In the genomic region with DNA sequence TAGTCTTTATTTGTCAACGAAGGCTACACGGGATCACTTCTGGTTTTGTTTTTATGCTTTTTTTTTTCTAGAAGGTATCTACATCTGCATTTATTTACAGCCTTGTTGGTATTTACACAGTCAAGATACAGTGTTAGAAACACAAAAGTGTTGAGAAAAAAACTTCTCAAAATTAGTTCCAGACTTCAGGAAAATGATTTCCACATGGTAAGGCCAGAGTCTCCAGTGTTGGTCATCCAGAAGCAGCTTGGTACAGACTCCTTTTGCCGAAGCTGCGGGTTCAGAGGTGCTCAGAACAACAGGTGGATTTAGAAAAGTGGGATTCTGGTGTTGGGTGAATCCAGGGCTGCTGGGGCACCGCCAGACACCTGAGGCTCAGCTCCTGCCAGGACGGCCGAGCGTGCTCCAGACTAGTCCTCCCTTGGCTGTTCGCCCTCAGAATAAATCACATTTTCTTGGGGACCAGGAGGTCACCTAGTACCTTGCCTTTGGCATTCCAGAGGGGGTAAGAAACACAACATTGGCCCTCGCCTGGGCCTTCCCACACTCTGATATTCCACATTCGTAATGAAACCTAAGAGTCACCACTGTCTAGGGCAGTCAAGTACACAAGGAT, we compare ENCODE assay signal across 15 cellular contexts.
DNase-seq lines count a peak whose midpoint lies in the region; ATAC-seq and TF ChIP-seq lines count a peak whose summit lies in the region.
"Had no signal": no experiment of that assay in that cellular context is flagged by ENCODE, and none has a peak within 500 bp of the region (broad histone marks: within the 10 kb centered on the region; RNA-seq: fewer than 3 reads in every experiment).

No MANE protein-coding gene starts in this region.

- H3K27ac ChIP-seq in lung (ENCODE audit: low read depth in 1 of 2, low read length in 1 of 2): no peak overlapping the region
- H3K27ac ChIP-seq: BLaER1, Peyer's patch had no signal

- H3K9ac ChIP-seq in adipocyte (ENCODE audit: low read length): no peak overlapping the region
- H3K9ac ChIP-seq: BLaER1 had no signal

- peak; percentile 16 for DNase-seq in AG09309 (ENCODE audit: low read depth)
- peak; percentile 61 for DNase-seq in AG10803 (ENCODE audit: low read depth)
- peak; percentile 46 for DNase-seq in adipocyte (ENCODE audit: low read depth)
- DNase-seq in lung (ENCODE audit: low spot score): peak; percentile 26
- DNase-seq in NCI-H510A treated with DMSO at 0.1 percent for 48 hours (lab: John Stamatoyannopoulos, UW): no peak
- DNase-seq: CD8-positive, alpha-beta memory T cell; NCI-H1417 treated with DMSO at 0.1 percent for 48 hours; NCI-H2029; NCI-H2171 treated with DMSO at 0.1 percent for 48 hours; NCI-H510A; Peyer's patch; SHP77 had no signal

- TF ChIP-seq CTCF in AG09309 (IDR thresholded peaks at IDR 0.05; ENCODE audit: control insufficient read depth, insufficient read depth, low read depth, low read length, missing control alignments) (no peak), AG10803 (conservative IDR thresholded peaks at IDR 0.05; ENCODE audit: low read length) (no peak), lung (IDR thresholded peaks at IDR 0.05; ENCODE audit: control extremely low read depth, extremely low read depth) (no peak)

- H3K9me3 ChIP-seq in adipocyte (ENCODE audit: control insufficient read depth, low read length) (no peaks in the 10 kb centered on the region), lung (ENCODE audit: control insufficient read depth in 2 of 2, insufficient read depth in 1 of 2, low read length in 1 of 2) (no peaks in the 10 kb centered on the region)
- H3K9me3 ChIP-seq: BLaER1, Peyer's patch had no signal

- no peak overlapping the region for H3K4me3 ChIP-seq in AG09309 (ENCODE audit: control insufficient read depth, low read depth, low read length)
- no peak overlapping the region for H3K4me3 ChIP-seq in AG10803 (ENCODE audit: low read length)
- no peak overlapping the region for H3K4me3 ChIP-seq in adipocyte (ENCODE audit: low read length)
- no peak overlapping the region for H3K4me3 ChIP-seq in lung
- H3K4me3 ChIP-seq: BLaER1, Peyer's patch had no signal

- ATAC-seq in lung (ENCODE audit: insufficient read depth, low FRiP score): no peak
- ATAC-seq in HG02840 (IDR thresholded peaks at IDR 0.05; ENCODE audit: low FRiP score, unreplicated experiment): no peak
- ATAC-seq in GM21619 (IDR thresholded peaks at IDR 0.05; ENCODE audit: unreplicated experiment): no peak

- no peaks in the 10 kb centered on the region for H3K27me3 ChIP-seq in adipocyte (replicated peaks; ENCODE audit: control insufficient read depth, insufficient read depth, low read length)
- no peaks in the 10 kb centered on the region for H3K27me3 ChIP-seq in lung (ENCODE audit: control insufficient read depth, insufficient read depth)
- H3K27me3 ChIP-seq: BLaER1, Peyer's patch had no signal

- 87 to 90% methylated on average over 11 of the region's 11 CpGs for WGBS in lung, 2 donors

- H3K36me3 ChIP-seq in adipocyte (ENCODE audit: control insufficient read depth, insufficient read depth, low read length, severe bottlenecking): peaks cover 8% of the 10 kb centered on the region
- no peaks in the 10 kb centered on the region for H3K36me3 ChIP-seq in lung (ENCODE audit: control insufficient read depth in 2 of 2, insufficient read depth in 2 of 2, low read length in 2 of 2)
- H3K36me3 ChIP-seq: Peyer's patch had no signal

- H3K4me1 ChIP-seq in adipocyte (ENCODE audit: control insufficient read depth, insufficient read depth, low read length) (no peaks in the 10 kb centered on the region), lung (ENCODE audit: control insufficient read depth in 2 of 2, insufficient read depth in 2 of 2, low read length in 2 of 2) (no peaks in the 10 kb centered on the region)
- H3K4me1 ChIP-seq: BLaER1, Peyer's patch had no signal
